ENCODE assay signal across 13 cellular contexts in the genomic region with DNA sequence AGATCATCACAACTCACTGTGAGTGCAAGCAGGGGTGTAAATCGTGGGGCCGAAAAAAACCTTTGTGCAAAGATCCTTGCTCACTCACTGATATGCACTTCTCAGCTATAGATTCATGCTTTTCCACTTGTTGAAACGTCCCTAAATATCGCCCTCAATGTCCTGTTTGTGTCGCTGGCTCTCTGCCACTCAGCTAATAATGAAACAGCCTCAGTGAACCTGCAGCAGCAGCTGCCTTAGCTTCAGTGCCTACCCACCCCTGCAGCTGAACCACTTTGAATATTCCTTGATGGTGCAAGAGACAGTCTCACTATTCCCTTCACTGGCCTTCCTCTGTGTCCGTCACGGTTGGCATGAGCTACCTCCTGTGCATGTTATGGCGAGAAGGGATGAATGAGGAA.
DNase-seq lines count a peak whose midpoint lies in the region; ATAC-seq and TF ChIP-seq lines count a peak whose summit lies in the region.
"Had no signal": no experiment of that assay in that cellular context is flagged by ENCODE, and none has a peak within 500 bp of the region (broad histone marks: within the 10 kb centered on the region; RNA-seq: fewer than 3 reads in every experiment).

No MANE protein-coding gene starts in this region.

- intact Hi-C loops in IMR-90 (cut with micrococcal nuclease) = loop anchor here (2.0 to 5.0 kb wide), 2 partner anchors 87 to 104 kb away; no protein-coding TSS in a partner anchor
- intact Hi-C loops in ascending aorta (cut with DNase I) = loop anchor here (5.0 to 10.0 kb wide), 6 partner anchors 57 to 196 kb away; a partner anchor contains a TSS

- peak overlapping the region; percentile 91 for H4K91ac ChIP-seq in IMR-90 (ENCODE audit: insufficient read depth, low read depth, low read length)

- TF ChIP-seq RAD21 in IMR-90 (IDR thresholded peaks at IDR 0.05; ENCODE audit: low read length) = no peak

- ATAC-seq in IMR-90 (ENCODE audit: low read depth) (peak; percentile 2; the same call in 1 of the 2 replicates), GM19351 (IDR thresholded peaks at IDR 0.05; ENCODE audit: unreplicated experiment) (no peak)
- ATAC-seq in stimulated activated naive B cell treated with anti-CD40 and anti-IgM and Interleukin-4, amounts not matched to agents 10 μg/mL and 1 μg/mL and 100 μg/mL, for 72 hours (replicated peaks) = no peak
- ATAC-seq: naive thymus-derived CD4-positive, alpha-beta T cell had no signal

- H3K27ac Mint-ChIP-seq in activated naive CD4-positive, alpha-beta T cell treated with anti-CD3 and anti-CD28 coated beads, Interleukin-2, amount 10 ng/mL, durations not matched to agents 7 days and 5 days = no peak overlapping the region
- no peak overlapping the region for H3K27ac Mint-ChIP-seq in stimulated activated naive B cell treated with anti-CD40 and anti-IgM and Interleukin-4, amounts not matched to agents 10 μg/mL and 1 μg/mL and 100 μg/mL, for 72 hours
- H3K27ac Mint-ChIP-seq in activated CD4-positive, alpha-beta T cell treated with anti-CD3 and anti-CD28 coated beads, Interleukin-2, amount 10 ng/mL, durations not matched to agents 7 days and 5 days = no peak overlapping the region
- H3K27ac Mint-ChIP-seq: naive thymus-derived CD4-positive, alpha-beta T cell; T-helper 2 cell treated with Interferon-gamma antibody and Interleukin-4, amounts not matched to agents 5 μg/mL and 100 μg/mL, for 36 hours had no signal

- H3K9ac ChIP-seq in IMR-90 (ENCODE audit: low read depth, low read length) (peak overlapping the region; percentile 96), skeletal muscle tissue (ENCODE audit: low read depth in 1 of 3, low read length in 3 of 3) (peak overlapping the region; percentile 59 to 81 (median 66))
- H3K9ac ChIP-seq: KMS-11 had no signal

- peaks cover 19% of the 10 kb centered on the region for H3K36me3 ChIP-seq in IMR-90 (ENCODE audit: control insufficient read depth, insufficient read depth, low read length)
- no peaks in the 10 kb centered on the region for H3K36me3 ChIP-seq in ascending aorta
- H3K36me3 ChIP-seq in skeletal muscle tissue (ENCODE audit: control insufficient read depth in 3 of 3, insufficient read depth in 3 of 3, low read length in 3 of 3) = peaks cover 3 to 5% (median 3%) of the 10 kb centered on the region in 3 donors
- H3K36me3 ChIP-seq: HAP-1 had no signal

- peak overlapping the region; percentile 94 for H2BK120ac ChIP-seq in IMR-90 (ENCODE audit: low read depth, low read length)

- BruUV-seq in IMR-90 (replicated peaks; lab: Mats Ljungman, UMichigan) = no TSS peak

- H3K4me3 ChIP-seq in IMR-90 (ENCODE audit: insufficient read depth, low read depth, low read length) (peak overlapping the region; percentile 57; the same call in 1 of the 2 replicates), ascending aorta (peak overlapping the region in 1 of 2 donors; percentile 55), skeletal muscle tissue (ENCODE audit: low read length in 3 of 3) (peak overlapping the region; percentile 37 to 72 (median 63))
- H3K4me3 ChIP-seq: HAP-1 had no signal

- peaks cover 12 to 71% of the 10 kb centered on the region in 2 experiments; a peak in 3 of 4 replicates for H3K79me1 ChIP-seq in IMR-90 (ENCODE audit: low read depth in 1 of 2, low read length in 2 of 2)

- no peak for TF ChIP-seq CTCF in IMR-90 (conservative IDR thresholded peaks at IDR 0.05; ENCODE audit: low read depth, low read length)
- no peak for TF ChIP-seq CTCF in ascending aorta (IDR thresholded peaks at IDR 0.05)

- H3K4me3 Mint-ChIP-seq in activated naive CD4-positive, alpha-beta T cell treated with anti-CD3 and anti-CD28 coated beads, Interleukin-2, amount 10 ng/mL, durations not matched to agents 7 days and 5 days = no peak overlapping the region
- H3K4me3 Mint-ChIP-seq in stimulated activated naive B cell treated with anti-CD40 and anti-IgM and Interleukin-4, amounts not matched to agents 10 μg/mL and 1 μg/mL and 100 μg/mL, for 72 hours = no peak overlapping the region
- no peak overlapping the region for H3K4me3 Mint-ChIP-seq in activated CD4-positive, alpha-beta T cell treated with anti-CD3 and anti-CD28 coated beads, Interleukin-2, amount 10 ng/mL, durations not matched to agents 7 days and 5 days
- H3K4me3 Mint-ChIP-seq: naive thymus-derived CD4-positive, alpha-beta T cell; T-helper 2 cell treated with Interferon-gamma antibody and Interleukin-4, amounts not matched to agents 5 μg/mL and 100 μg/mL, for 36 hours had no signal

- CTCF ChIA-PET in IMR-90 (lab: Yijun Ruan, JAX) = interaction anchor here (0.8 kb wide), 1 partner anchor 76 kb away, joined by 3 read pairs; no protein-coding TSS in a partner anchor
- CTCF ChIA-PET in activated naive CD4-positive, alpha-beta T cell treated with anti-CD3 and anti-CD28 coated beads, Interleukin-2, amount 10 ng/mL, durations not matched to agents 7 days and 5 days (lab: Charles Lee) = no interaction called here
- CTCF ChIA-PET in activated CD4-positive, alpha-beta T cell treated with anti-CD3 and anti-CD28 coated beads, Interleukin-2, amount 10 ng/mL, durations not matched to agents 7 days and 5 days (lab: Charles Lee) = no interaction called here

- no peaks in the 10 kb centered on the region for H3K4me1 Mint-ChIP-seq in activated naive CD4-positive, alpha-beta T cell treated with anti-CD3 and anti-CD28 coated beads, Interleukin-2, amount 10 ng/mL, durations not matched to agents 7 days and 5 days
- H3K4me1 Mint-ChIP-seq in stimulated activated naive B cell treated with anti-CD40 and anti-IgM and Interleukin-4, amounts not matched to agents 10 μg/mL and 1 μg/mL and 100 μg/mL, for 72 hours = peaks cover 2 to 10% of the 10 kb centered on the region in 2 donors
- no peaks in the 10 kb centered on the region for H3K4me1 Mint-ChIP-seq in activated CD4-positive, alpha-beta T cell treated with anti-CD3 and anti-CD28 coated beads, Interleukin-2, amount 10 ng/mL, durations not matched to agents 7 days and 5 days
- H3K4me1 Mint-ChIP-seq: naive thymus-derived CD4-positive, alpha-beta T cell had no signal

- H3K9me3 ChIP-seq in IMR-90 (ENCODE audit: control insufficient read depth, insufficient read depth, low read length) (no peaks in the 10 kb centered on the region), ascending aorta (no peaks in the 10 kb centered on the region), skeletal muscle tissue (ENCODE audit: control insufficient read depth in 3 of 3, low read length in 3 of 3) (no peaks in the 10 kb centered on the region)
- H3K9me3 ChIP-seq: HAP-1 had no signal

- peak overlapping the region; percentile 98 for H3K23ac ChIP-seq in IMR-90 (ENCODE audit: low read depth, low read length)

- H3K27me3 ChIP-seq in IMR-90 (ENCODE audit: control insufficient read depth, insufficient read depth, low read length) (no peaks in the 10 kb centered on the region), ascending aorta (no peaks in the 10 kb centered on the region), skeletal muscle tissue (ENCODE audit: control insufficient read depth in 3 of 3, insufficient read depth in 3 of 3, low read length in 3 of 3) (no peaks in the 10 kb centered on the region)

- peak overlapping the region; percentile 93 for H4K5ac ChIP-seq in IMR-90 (ENCODE audit: low read depth, low read length)

- peak overlapping the region; percentile 97 for H3K4ac ChIP-seq in IMR-90 (ENCODE audit: low read depth, low read length)

- TF ChIP-seq POLR2A in IMR-90 (IDR thresholded peaks at IDR 0.05; ENCODE audit: low read depth, low read length) = no peak

- H2AK5ac ChIP-seq in IMR-90 (ENCODE audit: low read depth, low read length) = peak overlapping the region; percentile 98

- dilution Hi-C loops in IMR-90 (cut with HindIII; ENCODE audit: low sequenced_read_pairs, unreplicated experiment) = no loop called here

- no peaks in the 10 kb centered on the region for H4K20me1 ChIP-seq in IMR-90 (ENCODE audit: insufficient read depth, low read length)

- peak overlapping the region; percentile 77 for H3K4me2 ChIP-seq in IMR-90 (ENCODE audit: low read depth, low read length)
- H3K4me2 ChIP-seq: KMS-11 had no signal

- H3K9me1 ChIP-seq in IMR-90 (ENCODE audit: insufficient read depth, low read length) = peaks cover 7% of the 10 kb centered on the region; the same call in 1 of the 2 replicates

- peak overlapping the region; percentile 82 for H3K18ac ChIP-seq in IMR-90 (ENCODE audit: low read depth, low read length)

- H3K9me3 Mint-ChIP-seq in activated naive CD4-positive, alpha-beta T cell treated with anti-CD3 and anti-CD28 coated beads, Interleukin-2, amount 10 ng/mL, durations not matched to agents 7 days and 5 days = no peaks in the 10 kb centered on the region
- no peaks in the 10 kb centered on the region for H3K9me3 Mint-ChIP-seq in stimulated activated naive B cell treated with anti-CD40 and anti-IgM and Interleukin-4, amounts not matched to agents 10 μg/mL and 1 μg/mL and 100 μg/mL, for 72 hours
- no peaks in the 10 kb centered on the region for H3K9me3 Mint-ChIP-seq in activated CD4-positive, alpha-beta T cell treated with anti-CD3 and anti-CD28 coated beads, Interleukin-2, amount 10 ng/mL, durations not matched to agents 7 days and 5 days
- H3K9me3 Mint-ChIP-seq: T-helper 2 cell treated with Interferon-gamma antibody and Interleukin-4, amounts not matched to agents 5 μg/mL and 100 μg/mL, for 36 hours had no signal

- H2BK15ac ChIP-seq in IMR-90 (ENCODE audit: low read depth, low read length) = peak overlapping the region; percentile 97; the same call in 2 of the 3 replicates

- peak overlapping the region; percentile 44 for H2AFZ ChIP-seq in IMR-90 (replicated peaks; ENCODE audit: low read length, poor library complexity)

- 52% methylated on average over 2 of the region's 8 CpGs; no CpG with 5 or more reads in 1 of the 2 experiments for WGBS in IMR-90 (ENCODE audit: extremely low coverage in 2 of 2, insufficient read length in 1 of 2), 2 experiments

- peak overlapping the region; percentile 75 to 87 for H4K8ac ChIP-seq in IMR-90 (ENCODE audit: low read depth in 2 of 2, low read length in 2 of 2)

- H2BK20ac ChIP-seq in IMR-90 (ENCODE audit: low read depth, low read length) = peak overlapping the region; percentile 95

- H3K36me3 Mint-ChIP-seq in activated naive CD4-positive, alpha-beta T cell treated with anti-CD3 and anti-CD28 coated beads, Interleukin-2, amount 10 ng/mL, durations not matched to agents 7 days and 5 days = no peaks in the 10 kb centered on the region
- peaks cover 0 to 4% of the 10 kb centered on the region in 2 donors for H3K36me3 Mint-ChIP-seq in stimulated activated naive B cell treated with anti-CD40 and anti-IgM and Interleukin-4, amounts not matched to agents 10 μg/mL and 1 μg/mL and 100 μg/mL, for 72 hours
- no peaks in the 10 kb centered on the region for H3K36me3 Mint-ChIP-seq in activated CD4-positive, alpha-beta T cell treated with anti-CD3 and anti-CD28 coated beads, Interleukin-2, amount 10 ng/mL, durations not matched to agents 7 days and 5 days (ENCODE audit: low read depth)
- H3K36me3 Mint-ChIP-seq: naive thymus-derived CD4-positive, alpha-beta T cell had no signal

- in situ Hi-C loops in IMR-90 (cut with MboI; ENCODE audit: low sequenced_read_pairs) = loop anchor here (5.0 to 10.0 kb wide), 2 partner anchors 101 to 193 kb away; no protein-coding TSS in a partner anchor

- POLR2A ChIA-PET in IMR-90 (lab: Charles Lee; ENCODE audit: unreplicated experiment) = interaction anchor here (0.6 to 2.1 kb wide), 6 partner anchors 24 to 130 kb away, joined by 3 to 8 read pairs (median 4); a partner anchor contains a TSS
- POLR2A ChIA-PET in activated CD4-positive, alpha-beta T cell treated with anti-CD3 and anti-CD28 coated beads, Interleukin-2, amount 10 ng/mL, durations not matched to agents 7 days and 5 days (lab: Charles Lee) = no interaction called here

- peak overlapping the region; percentile 84 for H2AK9ac ChIP-seq in IMR-90 (replicated peaks; ENCODE audit: low read depth, low read length, poor library complexity)

- peaks cover 14% of the 10 kb centered on the region for H3K27me3 Mint-ChIP-seq in activated naive CD4-positive, alpha-beta T cell treated with anti-CD3 and anti-CD28 coated beads, Interleukin-2, amount 10 ng/mL, durations not matched to agents 7 days and 5 days
- peaks cover 18 to 55% of the 10 kb centered on the region in 2 donors for H3K27me3 Mint-ChIP-seq in stimulated activated naive B cell treated with anti-CD40 and anti-IgM and Interleukin-4, amounts not matched to agents 10 μg/mL and 1 μg/mL and 100 μg/mL, for 72 hours
- H3K27me3 Mint-ChIP-seq in activated CD4-positive, alpha-beta T cell treated with anti-CD3 and anti-CD28 coated beads, Interleukin-2, amount 10 ng/mL, durations not matched to agents 7 days and 5 days = peaks cover 15% of the 10 kb centered on the region

- H3K27ac ChIP-seq in IMR-90 (ENCODE audit: insufficient read depth, low read length) (peak overlapping the region; percentile 100), ascending aorta (peak overlapping the region; percentile 87 to 90), skeletal muscle tissue (ENCODE audit: low read depth, low read length) (peak overlapping the region; percentile 84)
- H3K27ac ChIP-seq: KMS-11 had no signal

- H3K14ac ChIP-seq in IMR-90 (replicated peaks; ENCODE audit: low read depth, low read length) = peak overlapping the region; percentile 97

- peak overlapping the region; percentile 97 for H2BK5ac ChIP-seq in IMR-90 (ENCODE audit: low read depth, low read length, poor library complexity, severe bottlenecking)

- DNase-seq in IMR-90 (no peak), ascending aorta (ENCODE audit: low spot score in 2 of 2) (no peak), kidney tubule cell (ENCODE audit: low spot score) (peak; percentile 83)
- DNase-seq in activated naive CD4-positive, alpha-beta T cell treated with anti-CD3 and anti-CD28 coated beads, Interleukin-2, amount 10 ng/mL, durations not matched to agents 7 days and 5 days = no peak
- DNase-seq in stimulated activated naive B cell treated with anti-CD40 and anti-IgM and Interleukin-4, amounts not matched to agents 10 μg/mL and 1 μg/mL and 100 μg/mL, for 72 hours = no peak
- no peak for DNase-seq in activated CD4-positive, alpha-beta T cell treated with anti-CD3 and anti-CD28 coated beads, Interleukin-2, amount 10 ng/mL, durations not matched to agents 7 days and 5 days
- DNase-seq: naive thymus-derived CD4-positive, alpha-beta T cell; stimulated activated naive CD4-positive, alpha-beta T cell had no signal

- H3K56ac ChIP-seq in IMR-90 (ENCODE audit: extremely low read depth, insufficient read depth, low read length) = peak overlapping the region; percentile 96

- H3K4me1 ChIP-seq in IMR-90 (ENCODE audit: control insufficient read depth, insufficient read depth, low read length) = peaks cover 31% of the 10 kb centered on the region
- peaks cover 2 to 43% of the 10 kb centered on the region in 2 donors for H3K4me1 ChIP-seq in ascending aorta
- peaks cover 40 to 55% (median 44%) of the 10 kb centered on the region in 3 donors for H3K4me1 ChIP-seq in skeletal muscle tissue (ENCODE audit: control insufficient read depth in 3 of 3, insufficient read depth in 3 of 3, low read length in 3 of 3)
- H3K4me1 ChIP-seq: HAP-1 had no signal
